ENCODE assay signal across 15 cellular contexts in genomic region chr6:112214749-112215269, GRCh38. TPM values are rescaled to one million over a fixed set of nuclear protein-coding genes. Genes with fewer than 3 reads are reported as not detected.
A peak's percentile ranks its signal among the peaks of the same experiment; 100 is the strongest.
DNase-seq lines count a peak whose midpoint lies in the region; ATAC-seq and TF ChIP-seq lines count a peak whose summit lies in the region.
"Had no signal": no experiment of that assay in that cellular context is flagged by ENCODE, and none has a peak within 500 bp of the region (broad histone marks: within the 10 kb centered on the region; RNA-seq: fewer than 3 reads in every experiment).

No MANE protein-coding gene starts in this region.

- no peaks in the 10 kb centered on the region for H3K9me3 Mint-ChIP-seq in naive thymus-derived CD4-positive, alpha-beta T cell
- H3K9me3 Mint-ChIP-seq: memory B cell had no signal

- no peaks in the 10 kb centered on the region for H3K27me3 ChIP-seq in naive thymus-derived CD4-positive, alpha-beta T cell (ENCODE audit: control insufficient read depth in 2 of 2, insufficient read depth in 2 of 2, low read length in 2 of 2)
- H3K27me3 ChIP-seq: colonic mucosa, testis had no signal

- ATAC-seq in naive thymus-derived CD4-positive, alpha-beta T cell, result peak; percentile 41
- no peak for ATAC-seq in GM21367 (IDR thresholded peaks at IDR 0.05; ENCODE audit: unreplicated experiment)
- no peak for ATAC-seq in GM18511 (IDR thresholded peaks at IDR 0.05; ENCODE audit: unreplicated experiment)

- peaks cover 0 to 1% (median 0%) of the 10 kb centered on the region in 5 donors for H3K36me3 Mint-ChIP-seq in naive thymus-derived CD4-positive, alpha-beta T cell
- H3K36me3 Mint-ChIP-seq: memory B cell had no signal

- no peaks in the 10 kb centered on the region for H3K4me1 ChIP-seq in naive thymus-derived CD4-positive, alpha-beta T cell (ENCODE audit: control insufficient read depth in 2 of 2, insufficient read depth in 2 of 2, low read length in 2 of 2)
- H3K4me1 ChIP-seq: colonic mucosa had no signal

- no peak overlapping the region for H3K27ac ChIP-seq in naive thymus-derived CD4-positive, alpha-beta T cell (ENCODE audit: low read depth, low read length)
- H3K27ac ChIP-seq: colonic mucosa, testis had no signal

- intact Hi-C loops in naive thymus-derived CD4-positive, alpha-beta T cell (cut with micrococcal nuclease), result no loop called here

- H3K4me3 ChIP-seq in naive thymus-derived CD4-positive, alpha-beta T cell (ENCODE audit: low read length), result no peak overlapping the region
- H3K4me3 ChIP-seq: colonic mucosa, testis had no signal

- H3K36me3 ChIP-seq in naive thymus-derived CD4-positive, alpha-beta T cell (ENCODE audit: control insufficient read depth in 2 of 3, insufficient read depth in 3 of 3, low read length in 3 of 3), result no peaks in the 10 kb centered on the region
- H3K36me3 ChIP-seq: colonic mucosa had no signal

- no peak overlapping the region for H3K27ac Mint-ChIP-seq in naive thymus-derived CD4-positive, alpha-beta T cell
- H3K27ac Mint-ChIP-seq: activated naive CD8-positive, alpha-beta T cell treated with anti-CD3 and anti-CD28 coated beads, Interleukin-2, amount 10 ng/mL, durations not matched to agents 7 days and 5 days; memory B cell had no signal

- H3K9me3 ChIP-seq in naive thymus-derived CD4-positive, alpha-beta T cell (ENCODE audit: control insufficient read depth in 2 of 3, low read length in 3 of 3), result no peaks in the 10 kb centered on the region
- H3K9me3 ChIP-seq: colonic mucosa, testis had no signal

- no peak overlapping the region for H3K4me3 Mint-ChIP-seq in naive thymus-derived CD4-positive, alpha-beta T cell
- H3K4me3 Mint-ChIP-seq: activated naive CD8-positive, alpha-beta T cell treated with anti-CD3 and anti-CD28 coated beads, Interleukin-2, amount 10 ng/mL, durations not matched to agents 7 days and 5 days; memory B cell had no signal

- peak; percentile 19 for DNase-seq in DMS 273 (lab: John Stamatoyannopoulos, UW; ENCODE audit: unreplicated experiment)
- DNase-seq in DMS 273 treated with DMSO at 0.1 percent for 48 hours (lab: John Stamatoyannopoulos, UW), result no peak
- peak; percentile 89 for DNase-seq in NCI-H146 (lab: John Stamatoyannopoulos, UW)
- peak; percentile 77 for DNase-seq in dermis blood vessel endothelial cell
- DNase-seq in naive thymus-derived CD4-positive, alpha-beta T cell, result no peak
- DNase-seq in GM10266 (ENCODE audit: extremely low spot score), result no peak
- DNase-seq: 8988T; activated naive CD8-positive, alpha-beta T cell treated with anti-CD3 and anti-CD28 coated beads, Interleukin-2, amount 10 ng/mL, durations not matched to agents 7 days and 5 days; colonic mucosa; DND-41; T1000; testis had no signal

- H3K27me3 Mint-ChIP-seq in naive thymus-derived CD4-positive, alpha-beta T cell, result peaks cover 14 to 53% (median 33%) of the 10 kb centered on the region in 5 donors

- peaks cover 0 to 4% (median 0%) of the 10 kb centered on the region in 7 donors for H3K4me1 Mint-ChIP-seq in naive thymus-derived CD4-positive, alpha-beta T cell
- H3K4me1 Mint-ChIP-seq: activated naive CD8-positive, alpha-beta T cell treated with anti-CD3 and anti-CD28 coated beads, Interleukin-2, amount 10 ng/mL, durations not matched to agents 7 days and 5 days; memory B cell had no signal

- no peak for TF ChIP-seq CTCF in GM10266 (IDR thresholded peaks at IDR 0.05; ENCODE audit: control insufficient read depth, insufficient read depth, low read depth, missing control alignments)

- CTCF ChIA-PET in naive thymus-derived CD4-positive, alpha-beta T cell (lab: Charles Lee), result no interaction called here

- POLR2A ChIA-PET in naive thymus-derived CD4-positive, alpha-beta T cell (lab: Charles Lee), result no interaction called here

RNA-seq across cellular contexts. Expression of gene LAMA4, which starts 39.6 kb away (rescaled TPM):
- 661 and 842 TPM in 2 replicates for total RNA-seq in dermis blood vessel endothelial cell
- total RNA-seq in naive thymus-derived CD4-positive, alpha-beta T cell, result not detected
- not detected for polyA plus RNA-seq in naive thymus-derived CD4-positive, alpha-beta T cell
- total RNA-seq: activated naive CD8-positive, alpha-beta T cell treated with anti-CD3 and anti-CD28 coated beads, Interleukin-2, amount 10 ng/mL, durations not matched to agents 7 days and 5 days had no signal

Comparison
In these comparisons a context has a peak if more than half of its experiments do, and no peak if none do; other contexts are left out.
1. DNase-seq: peak in DMS 273 (single experiment), NCI-H146 (single experiment) and dermis blood vessel endothelial cell (single experiment); none in DMS 273 treated with DMSO at 0.1 percent for 48 hours (single experiment), naive thymus-derived CD4-positive, alpha-beta T cell (0 of 9) and GM10266 (single experiment).
2. RNA of gene LAMA4, which starts 39.6 kb away (total RNA-seq): 661 to 842 TPM in dermis blood vessel endothelial cell; not detected in naive thymus-derived CD4-positive, alpha-beta T cell; every median in the first group is over 100 times any median in the second.